Comparison of ENCODE assay signal across 11 cellular contexts in genomic region chr3:52313188-52313773, GRCh38. TPM values are rescaled to one million over a fixed set of nuclear protein-coding genes. Genes with fewer than 3 reads are reported as not detected.
DNase-seq lines count a peak whose midpoint lies in the region; ATAC-seq and FAIRE-seq lines count a peak whose summit lies in the region.
"Had no signal": no experiment of that assay in that cellular context is flagged by ENCODE, and none has a peak within 500 bp of the region (broad histone marks: within the 10 kb centered on the region; RNA-seq: fewer than 3 reads in every experiment).

No MANE protein-coding gene starts in this region.

- no peaks in the 10 kb centered on the region for H3K36me3 ChIP-seq in small intestine (ENCODE audit: control insufficient read depth in 2 of 2, insufficient read depth in 2 of 2, low read length in 2 of 2)

- intact Hi-C loops in activated T-helper 2 cell treated with anti-CD3 and anti-CD28 coated beads, Interferon-gamma antibody, Interleukin-2, Interleukin-4, amounts not matched to agents 10 μg/mL and 5 μg/mL and 100 μg/mL, durations not matched to agents 14 hours and 24 hours and 36 hours (cut with micrococcal nuclease) = no loop called here

- H3K27ac Mint-ChIP-seq in activated T-cell treated with anti-CD3 and anti-CD28 coated beads, Interleukin-2, amount 50 U/mL, for 72 hours = peak overlapping the region; percentile 24
- peak overlapping the region; percentile 59 for H3K27ac Mint-ChIP-seq in activated T-helper 2 cell treated with anti-CD3 and anti-CD28 coated beads, Interferon-gamma antibody, Interleukin-2, Interleukin-4, amounts not matched to agents 10 μg/mL and 5 μg/mL and 100 μg/mL, durations not matched to agents 14 hours and 24 hours and 36 hours
- H3K27ac Mint-ChIP-seq in stimulated activated memory B cell treated with anti-CD40 and anti-IgM and Interleukin-4, amounts not matched to agents 10 μg/mL and 1 μg/mL and 100 μg/mL, for 72 hours = peak overlapping the region; percentile 84

- peak overlapping the region in 1 of 2 donors; percentile 65 for H3K27ac ChIP-seq in small intestine (ENCODE audit: low read depth in 1 of 2, low read length in 1 of 2)
- H3K27ac ChIP-seq: HL-60 had no signal

- ATAC-seq in activated T-cell treated with anti-CD3 and anti-CD28 coated beads, Interleukin-2, amount 50 U/mL, for 72 hours (replicated peaks in 1 of 2) = no peak
- peak; percentile 18 for ATAC-seq in HG02938 (IDR thresholded peaks at IDR 0.05; ENCODE audit: unreplicated experiment)
- ATAC-seq in stimulated activated memory B cell treated with anti-CD40 and anti-IgM and Interleukin-4, amounts not matched to agents 10 μg/mL and 1 μg/mL and 100 μg/mL, for 72 hours = peak; percentile 9

- no peak overlapping the region for H3K4me3 ChIP-seq in small intestine (ENCODE audit: low read depth in 1 of 2, low read length in 2 of 2)

- no peak for FAIRE-seq in small intestine (lab: Jason Lieb, UNC)

- DNase-seq in activated T-cell treated with anti-CD3 and anti-CD28 coated beads, Interleukin-2, amount 50 U/mL, for 72 hours = no peak
- no peak for DNase-seq in activated T-cell treated with anti-CD3 and anti-CD28 coated beads, Interleukin-2, amount 50 U/mL, for 1 hour
- no peak for DNase-seq in activated T-helper 2 cell treated with anti-CD3 and anti-CD28 coated beads, Interferon-gamma antibody, Interleukin-2, Interleukin-4, amounts not matched to agents 10 μg/mL and 5 μg/mL and 100 μg/mL, durations not matched to agents 14 hours and 24 hours and 36 hours (ENCODE audit: low spot score)
- no peak for DNase-seq in activated CD4-positive, CD25-positive, alpha-beta regulatory T cell (lab: John Stamatoyannopoulos, UW)
- DNase-seq in small intestine = no peak
- no peak for DNase-seq in inferior parietal cortex (ENCODE audit: extremely low spot score)
- DNase-seq: T1000 had no signal

- H3K4me1 ChIP-seq in small intestine (ENCODE audit: control insufficient read depth in 2 of 2, insufficient read depth in 1 of 2, low read depth in 1 of 2, low read length in 1 of 2) = peaks cover 0 to 7% of the 10 kb centered on the region in 2 donors

- H3K9me3 Mint-ChIP-seq in activated T-cell treated with anti-CD3 and anti-CD28 coated beads, Interleukin-2, amount 50 U/mL, for 72 hours = no peaks in the 10 kb centered on the region
- H3K9me3 Mint-ChIP-seq in activated T-helper 2 cell treated with anti-CD3 and anti-CD28 coated beads, Interferon-gamma antibody, Interleukin-2, Interleukin-4, amounts not matched to agents 10 μg/mL and 5 μg/mL and 100 μg/mL, durations not matched to agents 14 hours and 24 hours and 36 hours = no peaks in the 10 kb centered on the region
- H3K9me3 Mint-ChIP-seq in stimulated activated memory B cell treated with anti-CD40 and anti-IgM and Interleukin-4, amounts not matched to agents 10 μg/mL and 1 μg/mL and 100 μg/mL, for 72 hours = no peaks in the 10 kb centered on the region
- H3K9me3 Mint-ChIP-seq: activated naive CD4-positive, alpha-beta T cell treated with anti-CD3 and anti-CD28 coated beads, Interleukin-2, amount 50 U/mL, for 24 hours had no signal

- no peaks in the 10 kb centered on the region for H3K27me3 ChIP-seq in small intestine (ENCODE audit: control insufficient read depth in 2 of 2, insufficient read depth in 2 of 2, low read length in 2 of 2)

- H3K27me3 Mint-ChIP-seq in activated T-cell treated with anti-CD3 and anti-CD28 coated beads, Interleukin-2, amount 50 U/mL, for 72 hours (ENCODE audit: low read depth) = no peaks in the 10 kb centered on the region
- H3K27me3 Mint-ChIP-seq in activated T-helper 2 cell treated with anti-CD3 and anti-CD28 coated beads, Interferon-gamma antibody, Interleukin-2, Interleukin-4, amounts not matched to agents 10 μg/mL and 5 μg/mL and 100 μg/mL, durations not matched to agents 14 hours and 24 hours and 36 hours (ENCODE audit: low read depth) = no peaks in the 10 kb centered on the region
- H3K27me3 Mint-ChIP-seq in stimulated activated memory B cell treated with anti-CD40 and anti-IgM and Interleukin-4, amounts not matched to agents 10 μg/mL and 1 μg/mL and 100 μg/mL, for 72 hours = no peaks in the 10 kb centered on the region
- H3K27me3 Mint-ChIP-seq: activated naive CD4-positive, alpha-beta T cell treated with anti-CD3 and anti-CD28 coated beads, Interleukin-2, amount 50 U/mL, for 24 hours had no signal

- H3K36me3 Mint-ChIP-seq in activated T-cell treated with anti-CD3 and anti-CD28 coated beads, Interleukin-2, amount 50 U/mL, for 72 hours (ENCODE audit: insufficient read depth in 2 of 2) = no peaks in the 10 kb centered on the region
- peaks cover 3% of the 10 kb centered on the region for H3K36me3 Mint-ChIP-seq in activated T-helper 2 cell treated with anti-CD3 and anti-CD28 coated beads, Interferon-gamma antibody, Interleukin-2, Interleukin-4, amounts not matched to agents 10 μg/mL and 5 μg/mL and 100 μg/mL, durations not matched to agents 14 hours and 24 hours and 36 hours (ENCODE audit: low read depth)
- H3K36me3 Mint-ChIP-seq in stimulated activated memory B cell treated with anti-CD40 and anti-IgM and Interleukin-4, amounts not matched to agents 10 μg/mL and 1 μg/mL and 100 μg/mL, for 72 hours = peaks cover 21% of the 10 kb centered on the region

- peaks cover 70% of the 10 kb centered on the region for H3K4me1 Mint-ChIP-seq in activated T-cell treated with anti-CD3 and anti-CD28 coated beads, Interleukin-2, amount 50 U/mL, for 72 hours (ENCODE audit: low read depth)
- H3K4me1 Mint-ChIP-seq in activated T-helper 2 cell treated with anti-CD3 and anti-CD28 coated beads, Interferon-gamma antibody, Interleukin-2, Interleukin-4, amounts not matched to agents 10 μg/mL and 5 μg/mL and 100 μg/mL, durations not matched to agents 14 hours and 24 hours and 36 hours (ENCODE audit: low read depth) = peaks cover 26% of the 10 kb centered on the region
- H3K4me1 Mint-ChIP-seq in stimulated activated memory B cell treated with anti-CD40 and anti-IgM and Interleukin-4, amounts not matched to agents 10 μg/mL and 1 μg/mL and 100 μg/mL, for 72 hours = peaks cover 93% of the 10 kb centered on the region

- no peaks in the 10 kb centered on the region for H3K9me3 ChIP-seq in small intestine (ENCODE audit: control insufficient read depth, low read depth)

- WGBS in small intestine, 3 donors = 86 to 95% (median 87%) methylated on average over 2 of the region's 2 CpGs

- peak overlapping the region in 1 of 2 donors; percentile 16 for H3K4me3 Mint-ChIP-seq in activated T-cell treated with anti-CD3 and anti-CD28 coated beads, Interleukin-2, amount 50 U/mL, for 72 hours
- H3K4me3 Mint-ChIP-seq in activated T-helper 2 cell treated with anti-CD3 and anti-CD28 coated beads, Interferon-gamma antibody, Interleukin-2, Interleukin-4, amounts not matched to agents 10 μg/mL and 5 μg/mL and 100 μg/mL, durations not matched to agents 14 hours and 24 hours and 36 hours (ENCODE audit: low read depth) = no peak overlapping the region
- H3K4me3 Mint-ChIP-seq in stimulated activated memory B cell treated with anti-CD40 and anti-IgM and Interleukin-4, amounts not matched to agents 10 μg/mL and 1 μg/mL and 100 μg/mL, for 72 hours = no peak overlapping the region
- H3K4me3 Mint-ChIP-seq: activated naive CD4-positive, alpha-beta T cell treated with anti-CD3 and anti-CD28 coated beads, Interleukin-2, amount 50 U/mL, for 24 hours had no signal

RNA-seq across cellular contexts. Expression of gene DNAH1, which starts 2.8 kb away (rescaled TPM):
- total RNA-seq in activated T-cell treated with anti-CD3 and anti-CD28 coated beads, Interleukin-2, amount 50 U/mL, for 72 hours = 10 to 100 TPM; 31.4 to 32.4 TPM
- 9.8 and 11.1 TPM in 2 replicates for total RNA-seq in activated T-helper 2 cell treated with anti-CD3 and anti-CD28 coated beads, Interferon-gamma antibody, Interleukin-2, Interleukin-4, amounts not matched to agents 10 μg/mL and 5 μg/mL and 100 μg/mL, durations not matched to agents 14 hours and 24 hours and 36 hours
- 1 to 10 TPM; 4.3 to 7.8 (median 7.2) TPM for polyA plus RNA-seq in small intestine

RNA-seq across cellular contexts. Expression of gene GLYCTK, which starts 25.7 kb away (rescaled TPM):
- 10 to 100 TPM; 21.5 to 25.4 TPM for total RNA-seq in activated T-cell treated with anti-CD3 and anti-CD28 coated beads, Interleukin-2, amount 50 U/mL, for 72 hours
- 16.6 and 16.8 TPM in 2 replicates for total RNA-seq in activated T-helper 2 cell treated with anti-CD3 and anti-CD28 coated beads, Interferon-gamma antibody, Interleukin-2, Interleukin-4, amounts not matched to agents 10 μg/mL and 5 μg/mL and 100 μg/mL, durations not matched to agents 14 hours and 24 hours and 36 hours
- 100 to 1,000 TPM in 2 of 3 donors, 10 to 100 TPM in 1; 97.5 to 167 (median 159) TPM for polyA plus RNA-seq in small intestine

RNA-seq across cellular contexts. Expression of gene WDR82, which starts 34.8 kb away (rescaled TPM):
- total RNA-seq in activated T-cell treated with anti-CD3 and anti-CD28 coated beads, Interleukin-2, amount 50 U/mL, for 72 hours = 100 to 1,000 TPM; 113 to 120 TPM
- 101 and 103 TPM in 2 replicates for total RNA-seq in activated T-helper 2 cell treated with anti-CD3 and anti-CD28 coated beads, Interferon-gamma antibody, Interleukin-2, Interleukin-4, amounts not matched to agents 10 μg/mL and 5 μg/mL and 100 μg/mL, durations not matched to agents 14 hours and 24 hours and 36 hours
- polyA plus RNA-seq in small intestine = 10 to 100 TPM; 25.9 to 43.8 (median 28.4) TPM

Comparison
In these comparisons a context has a peak if more than half of its experiments do, and no peak if none do; other contexts are left out.
1. ATAC-seq: peak in HG02938 (single experiment) and stimulated activated memory B cell treated with anti-CD40 and anti-IgM and Interleukin-4, amounts not matched to agents 10 μg/mL and 1 μg/mL and 100 μg/mL, for 72 hours (single experiment); none in activated T-cell treated with anti-CD3 and anti-CD28 coated beads, Interleukin-2, amount 50 U/mL, for 72 hours (0 of 2).
2. H3K27ac Mint-ChIP-seq: peak in every context shown above with its lines; median percentile 84 in stimulated activated memory B cell treated with anti-CD40 and anti-IgM and Interleukin-4, amounts not matched to agents 10 μg/mL and 1 μg/mL and 100 μg/mL, for 72 hours; 59 in activated T-helper 2 cell treated with anti-CD3 and anti-CD28 coated beads, Interferon-gamma antibody, Interleukin-2, Interleukin-4, amounts not matched to agents 10 μg/mL and 5 μg/mL and 100 μg/mL, durations not matched to agents 14 hours and 24 hours and 36 hours; 24 in activated T-cell treated with anti-CD3 and anti-CD28 coated beads, Interleukin-2, amount 50 U/mL, for 72 hours.